ENCODE assay signal across 8 cellular contexts in genomic region chr5:108380531-108381021, GRCh38.
A peak's percentile ranks its signal among the peaks of the same experiment; 100 is the strongest.
DNase-seq lines count a peak whose midpoint lies in the region; ATAC-seq and TF ChIP-seq lines count a peak whose summit lies in the region.

No MANE protein-coding gene starts in this region.

- no peak for TF ChIP-seq CTCF in DOHH2 (IDR thresholded peaks at IDR 0.05; ENCODE audit: low read depth, low read length, poor library complexity, severe bottlenecking)
- no peak for TF ChIP-seq CTCF in VCaP (conservative IDR thresholded peaks at IDR 0.05)

- H3K36me3 ChIP-seq in DOHH2 (ENCODE audit: control insufficient read depth, low read length) = 0 out of 2 replicates have a peak, but pooled peaks cover 2% of the 10 kb centered on the region
- H3K36me3 ChIP-seq in HUES48 (ENCODE audit: control insufficient read depth, insufficient read depth, low read length) = no peaks in the 10 kb centered on the region

- H3K9me3 ChIP-seq in DOHH2 (ENCODE audit: control insufficient read depth, insufficient read depth, low read length) (peaks cover 13% of the 10 kb centered on the region), HUES48 (ENCODE audit: control insufficient read depth, insufficient read depth, low read length) (peaks cover under 1% of the 10 kb centered on the region)

- H4K20me1 ChIP-seq in DOHH2 (ENCODE audit: control insufficient read depth, insufficient read depth, low read depth, low read length) = no peaks in the 10 kb centered on the region

- H3K4me1 ChIP-seq in DOHH2 (ENCODE audit: control insufficient read depth, low read length) (peaks cover 23% of the 10 kb centered on the region), HUES48 (ENCODE audit: control insufficient read depth, insufficient read depth, low read length) (peaks cover 11% of the 10 kb centered on the region)

- H3F3A ChIP-seq in DOHH2 (ENCODE audit: control insufficient read depth, insufficient read depth) = peaks cover 10% of the 10 kb centered on the region; the same call in 1 of the 2 replicates

- no peaks in the 10 kb centered on the region for H3K9me2 ChIP-seq in DOHH2 (replicated peaks; ENCODE audit: control insufficient read depth, low read length)

- peak overlapping the region; percentile 84 for H3K27ac ChIP-seq in DOHH2 (ENCODE audit: low read depth, low read length)
- peak overlapping the region; percentile 94 for H3K27ac ChIP-seq in HUES48 (ENCODE audit: low read depth, low read length)
- peak overlapping the region; percentile 98 for H3K27ac ChIP-seq in VCaP

- peak overlapping the region; percentile 75 for H3K4me2 ChIP-seq in DOHH2 (ENCODE audit: low read length)

- H3K9ac ChIP-seq in HUES48 (ENCODE audit: low read depth, low read length) = no peak overlapping the region; the same call in 1 of the 2 replicates

- DNase-seq in central memory CD4-positive, alpha-beta T cell = peak; percentile 36
- DNase-seq in left kidney (ENCODE audit: low read depth, low spot score) = peak; percentile 91
- DNase-seq in stimulated activated CD4-positive, alpha-beta T cell treated with anti-CD3 and anti-CD28 coated beads, Interleukin-4, amount 100 ng/mL, for 24 hours = peak; percentile 50
- DNase-seq in OCI-M2 (lab: John Stamatoyannopoulos, UW; ENCODE audit: unreplicated experiment) = no peak

- peak; percentile 28 for ATAC-seq in GM21381 (IDR thresholded peaks at IDR 0.05; ENCODE audit: unreplicated experiment)

- H3K27me3 ChIP-seq in DOHH2 (ENCODE audit: control insufficient read depth, low read length) (no peaks in the 10 kb centered on the region), HUES48 (ENCODE audit: control insufficient read depth, insufficient read depth, low read length) (no peaks in the 10 kb centered on the region)

- H3K4me3 ChIP-seq in DOHH2 (ENCODE audit: low read length) = peak overlapping the region; percentile 84
- H3K4me3 ChIP-seq in HUES48 (ENCODE audit: low read depth, low read length) = peak overlapping the region; percentile 67

- peaks cover 48% of the 10 kb centered on the region for H3K79me2 ChIP-seq in DOHH2 (ENCODE audit: control insufficient read depth, low read length)
